In the genomic region with DNA sequence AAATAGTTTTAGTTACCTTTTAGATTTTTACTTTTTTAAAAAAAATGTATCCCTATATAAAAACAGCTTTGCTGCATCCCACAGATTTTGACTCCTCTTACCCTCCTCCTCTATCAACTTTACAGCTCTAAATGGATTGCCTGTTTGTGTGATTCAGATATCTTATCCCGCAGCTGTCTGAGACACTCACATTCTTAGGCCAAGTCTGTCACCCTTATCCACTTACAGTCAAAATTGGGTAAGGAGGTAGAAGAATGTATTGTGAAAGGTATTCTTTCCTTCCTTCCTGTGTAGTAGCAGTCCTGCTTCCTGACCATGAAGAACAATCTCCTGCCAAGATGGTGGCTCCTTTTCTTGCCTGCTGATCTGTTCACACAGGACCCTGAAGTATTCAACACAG, we compare ENCODE assay signal across 23 cellular contexts.
"Had no signal": no experiment of that assay in that cellular context is flagged by ENCODE, and none has a peak within 500 bp of the region (broad histone marks: within the 10 kb centered on the region; RNA-seq: fewer than 3 reads in every experiment).

No MANE protein-coding gene starts in this region.

- H3K9me2 ChIP-seq: SK-N-SH had no signal

- ATAC-seq: activated CD4-positive, alpha-beta T cell treated with anti-CD3 and anti-CD28 coated beads for 36 hours; activated T-helper 17 cell treated with anti-CD3 and anti-CD28 coated beads, Interleukin-2, amount 50 U/mL, for 72 hours; Panc1; Right ventricle myocardium inferior had no signal

- H3K27me3 ChIP-seq: brain microvascular endothelial cell had no signal

- H3K9ac ChIP-seq: SK-N-SH had no signal

- DNase-seq: activated CD4-positive, alpha-beta memory T cell treated with anti-CD3 and anti-CD28 coated beads, Interleukin-2, amount 10 ng/mL, durations not matched to agents 7 days and 5 days; activated CD4-positive, alpha-beta T cell treated with anti-CD3 and anti-CD28 coated beads for 36 hours; activated CD4-positive, alpha-beta T cell treated with anti-CD3 and anti-CD28 coated beads, Interleukin-2, amount 50 U/mL, for 1 hour; activated gamma-delta T cell; activated naive CD4-positive, alpha-beta T cell treated with anti-CD3 and anti-CD28 coated beads for 36 hours; activated naive CD8-positive, alpha-beta T cell treated with anti-CD3 and anti-CD28 coated beads for 36 hours; activated T-cell treated with anti-CD3 and anti-CD28 coated beads for 4 hours; activated T-cell treated with anti-CD3 and anti-CD28 coated beads, Interleukin-2, amount 50 U/mL, for 48 hours; brain microvascular endothelial cell; NCI-H1105 treated with DMSO at 0.1 percent for 48 hours; NCI-H1436 treated with DMSO at 0.1 percent for 48 hours; NCI-H187; NCI-H2081 treated with DMSO at 0.1 percent for 48 hours; NCI-H446; NCI-H524; OCI-M1; RPMI8226; SK-N-SH; T-helper 1 cell; WERI-Rb-1 had no signal

- H3K27ac ChIP-seq: brain microvascular endothelial cell, WERI-Rb-1 had no signal

- H3K9me3 ChIP-seq: SK-N-SH had no signal

- H3K4me2 ChIP-seq: SK-N-SH had no signal

- H3K36me3 ChIP-seq: brain microvascular endothelial cell, WERI-Rb-1 had no signal
